ENCODE assay signal across 16 cellular contexts in genomic region chr13:27971776-27972618, GRCh38. TPM values are rescaled to one million over a fixed set of nuclear protein-coding genes. Genes with fewer than 3 reads are reported as not detected.
DNase-seq lines count a peak whose midpoint lies in the region; ATAC-seq and TF ChIP-seq lines count a peak whose summit lies in the region.
"Had no signal": no experiment of that assay in that cellular context is flagged by ENCODE, and none has a peak within 500 bp of the region (broad histone marks: within the 10 kb centered on the region; RNA-seq: fewer than 3 reads in every experiment).

No MANE protein-coding gene starts in this region.

- H3K27me3 ChIP-seq in OCI-LY3 (ENCODE audit: low read depth, low read length) (no peaks in the 10 kb centered on the region), iPS-15b (ENCODE audit: control insufficient read depth, insufficient read depth, low read length) (peaks cover 100% of the 10 kb centered on the region), neuronal stem cell (ENCODE audit: control insufficient read depth in 3 of 3, insufficient read depth in 3 of 3, low read depth in 1 of 3, low read length in 3 of 3) (peaks cover 59 to 100% (median 81%) of the 10 kb centered on the region in 3 experiments), psoas muscle (ENCODE audit: insufficient read depth in 3 of 3, low read length in 2 of 3) (peaks cover 6 to 90% (median 43%) of the 10 kb centered on the region in 3 donors)

- H3K9ac ChIP-seq in OCI-LY3 (ENCODE audit: low read length) (no peak overlapping the region), iPS-15b (ENCODE audit: low read depth, low read length) (no peak overlapping the region), neuronal stem cell (ENCODE audit: low read depth, low read length, poor library complexity) (no peak overlapping the region)

- H3K4me1 ChIP-seq in OCI-LY3 (ENCODE audit: low read length) (no peaks in the 10 kb centered on the region), iPS-15b (ENCODE audit: control insufficient read depth, insufficient read depth, low read length) (peaks cover 12% of the 10 kb centered on the region), neuronal stem cell (ENCODE audit: control insufficient read depth in 2 of 2, insufficient read depth in 1 of 2, low read depth in 1 of 2, low read length in 2 of 2) (peaks cover 6 to 29% of the 10 kb centered on the region in 2 donors), psoas muscle (peaks cover 8% of the 10 kb centered on the region)

- intact Hi-C loops in psoas muscle (cut with DNase I): no loop called here

- WGBS in neuronal stem cell (ENCODE audit: extremely low coverage in 2 of 2, insufficient read length in 2 of 2, insufficient replicate concordance in 1 of 2), 2 donors: no CpG with 5 or more reads among the region's 8 CpGs
- 65 to 66% (median 66%) methylated on average over 8 of the region's 8 CpGs for WGBS in psoas muscle, 3 donors

- ATAC-seq in HG02759 (IDR thresholded peaks at IDR 0.05; ENCODE audit: unreplicated experiment) (no peak), psoas muscle (no peak)
- ATAC-seq: HCT116 had no signal

- H3K9me3 ChIP-seq in OCI-LY3 (ENCODE audit: insufficient read depth, low read length) (no peaks in the 10 kb centered on the region), iPS-15b (ENCODE audit: control insufficient read depth, insufficient read depth, low read length) (no peaks in the 10 kb centered on the region), neuronal stem cell (replicated peaks in 1 of 2; ENCODE audit: control insufficient read depth in 2 of 2, insufficient read depth in 1 of 2, low read depth in 1 of 2, low read length in 2 of 2) (peaks cover 2 to 3% of the 10 kb centered on the region in 2 donors), psoas muscle (no peaks in the 10 kb centered on the region)

- TF ChIP-seq CTCF in OCI-LY3 (IDR thresholded peaks at IDR 0.05; ENCODE audit: low read depth, low read length) (no peak), psoas muscle (IDR thresholded peaks at IDR 0.05) (no peak)

- H4K91ac ChIP-seq in neuronal stem cell (ENCODE audit: low read depth, low read length, poor library complexity): no peak overlapping the region

- H4K8ac ChIP-seq in neuronal stem cell (ENCODE audit: low read depth, low read length): peak overlapping the region; percentile 82

- H3K4ac ChIP-seq in neuronal stem cell (ENCODE audit: low read length): peak overlapping the region; percentile 56

- peak overlapping the region; percentile 99 for H2BK12ac ChIP-seq in neuronal stem cell (ENCODE audit: low read length)

- no peaks in the 10 kb centered on the region for H4K20me1 ChIP-seq in OCI-LY3 (ENCODE audit: insufficient read depth, low read length)

- H3K23ac ChIP-seq in neuronal stem cell (ENCODE audit: low read depth, low read length, poor library complexity): no peak overlapping the region

- H2BK5ac ChIP-seq in neuronal stem cell (ENCODE audit: low read length): peak overlapping the region; percentile 87

- peak overlapping the region; percentile 96 for H3K18ac ChIP-seq in neuronal stem cell (ENCODE audit: low read length)

- H2AFZ ChIP-seq in OCI-LY3 (ENCODE audit: low read depth, low read length) (peak overlapping the region; percentile 63; the same call in 1 of the 2 replicates), neuronal stem cell (ENCODE audit: low read length) (no peak overlapping the region)
- H2AFZ ChIP-seq: PC-9 had no signal

- peak overlapping the region; percentile 56 for H3K14ac ChIP-seq in neuronal stem cell (ENCODE audit: low read length)

- peak overlapping the region; percentile 94 for H2AK5ac ChIP-seq in neuronal stem cell (ENCODE audit: low read depth, low read length)

- H2BK120ac ChIP-seq in neuronal stem cell (ENCODE audit: low read depth, low read length): no peak overlapping the region

- no peaks in the 10 kb centered on the region for H3K36me3 ChIP-seq in OCI-LY3 (replicated peaks; ENCODE audit: low read depth, low read length)
- H3K36me3 ChIP-seq in iPS-15b (ENCODE audit: control insufficient read depth, insufficient read depth, low read length): no peaks in the 10 kb centered on the region
- H3K36me3 ChIP-seq in neuronal stem cell (replicated peaks in 1 of 2; ENCODE audit: control insufficient read depth in 2 of 2, insufficient read depth in 2 of 2, low read length in 2 of 2): no peaks in the 10 kb centered on the region
- H3K36me3 ChIP-seq in psoas muscle (ENCODE audit: insufficient read depth in 1 of 2, low read depth in 1 of 2): no peaks in the 10 kb centered on the region

- peak overlapping the region; percentile 87 for H2BK15ac ChIP-seq in neuronal stem cell (ENCODE audit: low read length)

- no peak overlapping the region for H3K4me2 ChIP-seq in OCI-LY3 (ENCODE audit: low read length)
- H3K4me2 ChIP-seq in neuronal stem cell (ENCODE audit: insufficient read depth, low read length, poor library complexity, severe bottlenecking): peak overlapping the region; percentile 32
- H3K4me2 ChIP-seq: PC-9 had no signal

- DNase-seq in ELF-1 (ENCODE audit: low read depth, low spot score) (peak; percentile 71), neuronal stem cell (ENCODE audit: low spot score) (no peak), NCI-H446 (lab: John Stamatoyannopoulos, UW) (no peak), psoas muscle (no peak)
- no peak for DNase-seq in activated CD4-positive, alpha-beta T cell treated with anti-CD3 and anti-CD28 coated beads for 48 hours
- DNase-seq: C1 segment of cervical spinal cord, EL, MV-4-11, NCI-H146, NCI-H2107, PC-9 had no signal

- H3K4me3 ChIP-seq in OCI-LY3 (ENCODE audit: low read length) (no peak overlapping the region), iPS-15b (ENCODE audit: low read depth, low read length) (peak overlapping the region; percentile 8), neuronal stem cell (ENCODE audit: low read length in 2 of 2) (no peak overlapping the region), psoas muscle (no peak overlapping the region)
- H3K4me3 ChIP-seq: PC-9 had no signal

- H3K27ac ChIP-seq in OCI-LY3 (ENCODE audit: low read length) (no peak overlapping the region), neuronal stem cell (replicated peaks; ENCODE audit: low read length) (peak overlapping the region; percentile 77), psoas muscle (no peak overlapping the region)
- H3K27ac ChIP-seq: PC-9 had no signal

- no peaks in the 10 kb centered on the region for H3K79me2 ChIP-seq in OCI-LY3 (ENCODE audit: low read length)

- peaks cover 1% of the 10 kb centered on the region for H3K79me1 ChIP-seq in neuronal stem cell (ENCODE audit: low read depth, low read length)

RNA-seq across cellular contexts. Expression of gene CDX2, which starts 2.9 kb away (rescaled TPM):
- 0.03 TPM for polyA plus RNA-seq in neuronal stem cell (2013, experiment 1 of 2)
- 0.03 TPM for polyA plus RNA-seq in neuronal stem cell (2013, experiment 2 of 2)
- not detected for total RNA-seq in psoas muscle
- under 1 TPM in 1 of 3 donors, not detected in 2; 0.03 TPM for polyA plus RNA-seq in psoas muscle
- total RNA-seq: HT1080, PC-9 had no signal

RNA-seq across cellular contexts. Expression of gene URAD, which starts 16.5 kb away (rescaled TPM):
- not detected for polyA plus RNA-seq in neuronal stem cell (2013, experiment 1 of 2)
- polyA plus RNA-seq in neuronal stem cell (2013, experiment 2 of 2): not detected
- not detected for total RNA-seq in psoas muscle
- polyA plus RNA-seq in psoas muscle: not detected
- total RNA-seq: HT1080, PC-9 had no signal

RNA-seq across cellular contexts. Expression of gene PDX1, which starts 52.2 kb away (rescaled TPM):
- not detected for polyA plus RNA-seq in neuronal stem cell (2013, experiment 1 of 2)
- polyA plus RNA-seq in neuronal stem cell (2013, experiment 2 of 2): not detected
- not detected for total RNA-seq in psoas muscle
- not detected for polyA plus RNA-seq in psoas muscle
- total RNA-seq: HT1080, PC-9 had no signal
